ENCODE assay signal across 25 cellular contexts in the genomic region with DNA sequence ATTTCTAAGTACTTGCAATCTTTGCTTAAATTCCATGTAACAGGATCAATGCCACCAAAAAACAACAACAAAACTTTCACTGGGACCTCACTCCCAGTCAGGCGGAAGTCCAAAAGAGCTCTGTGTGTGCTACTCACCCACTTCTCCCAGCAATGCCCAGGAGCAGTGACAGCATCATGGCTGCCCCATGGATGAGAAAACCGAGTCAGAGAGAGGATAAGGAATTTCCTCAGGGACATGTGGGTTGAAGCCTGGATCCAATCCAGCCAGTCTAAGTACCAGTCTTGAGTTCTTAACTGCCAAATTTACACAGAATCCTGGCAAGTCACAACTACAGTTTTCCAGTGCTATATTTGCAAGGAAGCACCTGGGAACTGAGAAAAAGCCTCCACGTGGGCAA.
DNase-seq lines count a peak whose midpoint lies in the region; ATAC-seq and TF ChIP-seq lines count a peak whose summit lies in the region.
"Had no signal": no experiment of that assay in that cellular context is flagged by ENCODE, and none has a peak within 500 bp of the region (broad histone marks: within the 10 kb centered on the region; RNA-seq: fewer than 3 reads in every experiment).

No MANE protein-coding gene starts in this region.

- no peak for ATAC-seq in SK-N-SH treated with all-trans-retinoic acid at 6 μM for 48 hours
- no peak for ATAC-seq in GM21786 (IDR thresholded peaks at IDR 0.05; ENCODE audit: unreplicated experiment)
- ATAC-seq: activated CD4-positive, CD25-positive, alpha-beta regulatory T cell treated with anti-CD3 and anti-CD28 coated beads, Interleukin-2, amount 50 U/mL, for 24 hours; foreskin keratinocyte; heart right ventricle; left cardiac atrium; sciatic nerve had no signal

- DNase-seq in M059J (ENCODE audit: low read depth) (peak; percentile 29), cardiac fibroblast (ENCODE audit: low read depth in 2 of 2) (peak; percentile 15 to 59), kidney tubule cell (ENCODE audit: low spot score) (peak; percentile 44), superior temporal gyrus (ENCODE audit: extremely low spot score) (peak; percentile 15), middle frontal gyrus (ENCODE audit: extremely low spot score, low spot score) (no peak)
- DNase-seq: activated CD4-positive, alpha-beta memory T cell treated with anti-CD3 and anti-CD28 coated beads for 36 hours; activated CD8-positive, alpha-beta memory T cell treated with anti-CD3 and anti-CD28 coated beads, Interleukin-2, amount 50 U/mL, for 48 hours; activated naive CD8-positive, alpha-beta T cell treated with anti-CD3 and anti-CD28 coated beads for 36 hours; CD4-positive, alpha-beta T cell; foreskin keratinocyte; HCEC 1CT; heart right ventricle; left cardiac atrium; NCI-H1105 treated with DMSO at 0.1 percent for 48 hours; NCI-H2029; SIG-M5; stimulated activated naive CD4-positive, alpha-beta T cell; uterus had no signal

- no peak overlapping the region for H3K4me3 ChIP-seq in cardiac fibroblast (replicated peaks in 1 of 2; ENCODE audit: low read depth in 2 of 2, low read length in 2 of 2)
- H3K4me3 ChIP-seq: heart right ventricle, neural progenitor cell, Peyer's patch, thoracic aorta, uterus had no signal

- TF ChIP-seq CTCF in cardiac fibroblast (IDR thresholded peaks at IDR 0.05; ENCODE audit: low read depth, low read length), result no peak

TF ChIP-seq in SK-N-SH treated with all-trans-retinoic acid at 6 μM for 48 hours, 23 proteins besides CTCF, POLR2A, EP300 and RAD21:
- no peak for TF ChIP-seq OSR1 (CRISPR knock-in tag; IDR thresholded peaks at IDR 0.05)
- no peak for TF ChIP-seq ESRRG (CRISPR knock-in tag; IDR thresholded peaks at IDR 0.05)
- TF ChIP-seq, protein P1, sequence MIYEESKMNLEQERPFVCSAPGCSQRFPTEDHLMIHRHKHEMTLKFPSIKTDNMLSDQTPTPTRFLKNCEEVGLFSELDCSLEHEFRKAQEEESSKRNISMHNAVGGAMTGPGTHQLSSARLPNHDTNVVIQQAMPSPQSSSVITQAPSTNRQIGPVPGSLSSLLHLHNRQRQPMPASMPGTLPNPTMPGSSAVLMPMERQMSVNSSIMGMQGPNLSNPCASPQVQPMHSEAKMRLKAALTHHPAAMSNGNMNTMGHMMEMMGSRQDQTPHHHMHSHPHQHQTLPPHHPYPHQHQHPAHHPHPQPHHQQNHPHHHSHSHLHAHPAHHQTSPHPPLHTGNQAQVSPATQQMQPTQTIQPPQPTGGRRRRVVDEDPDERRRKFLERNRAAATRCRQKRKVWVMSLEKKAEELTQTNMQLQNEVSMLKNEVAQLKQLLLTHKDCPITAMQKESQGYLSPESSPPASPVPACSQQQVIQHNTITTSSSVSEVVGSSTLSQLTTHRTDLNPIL (CRISPR knock-in tag; IDR thresholded peaks at IDR 0.05; ENCODE audit: low read depth), result no peak
- no peak for TF ChIP-seq TOX (CRISPR knock-in tag; IDR thresholded peaks at IDR 0.05; ENCODE audit: borderline replicate concordance)
- TF ChIP-seq GLIS3 (CRISPR knock-in tag; IDR thresholded peaks at IDR 0.05), result no peak
- no peak for TF ChIP-seq ZC3H10 (CRISPR knock-in tag; IDR thresholded peaks at IDR 0.05)
- TF ChIP-seq RARB (CRISPR knock-in tag; IDR thresholded peaks at IDR 0.05), result no peak
- TF ChIP-seq, protein P2, sequence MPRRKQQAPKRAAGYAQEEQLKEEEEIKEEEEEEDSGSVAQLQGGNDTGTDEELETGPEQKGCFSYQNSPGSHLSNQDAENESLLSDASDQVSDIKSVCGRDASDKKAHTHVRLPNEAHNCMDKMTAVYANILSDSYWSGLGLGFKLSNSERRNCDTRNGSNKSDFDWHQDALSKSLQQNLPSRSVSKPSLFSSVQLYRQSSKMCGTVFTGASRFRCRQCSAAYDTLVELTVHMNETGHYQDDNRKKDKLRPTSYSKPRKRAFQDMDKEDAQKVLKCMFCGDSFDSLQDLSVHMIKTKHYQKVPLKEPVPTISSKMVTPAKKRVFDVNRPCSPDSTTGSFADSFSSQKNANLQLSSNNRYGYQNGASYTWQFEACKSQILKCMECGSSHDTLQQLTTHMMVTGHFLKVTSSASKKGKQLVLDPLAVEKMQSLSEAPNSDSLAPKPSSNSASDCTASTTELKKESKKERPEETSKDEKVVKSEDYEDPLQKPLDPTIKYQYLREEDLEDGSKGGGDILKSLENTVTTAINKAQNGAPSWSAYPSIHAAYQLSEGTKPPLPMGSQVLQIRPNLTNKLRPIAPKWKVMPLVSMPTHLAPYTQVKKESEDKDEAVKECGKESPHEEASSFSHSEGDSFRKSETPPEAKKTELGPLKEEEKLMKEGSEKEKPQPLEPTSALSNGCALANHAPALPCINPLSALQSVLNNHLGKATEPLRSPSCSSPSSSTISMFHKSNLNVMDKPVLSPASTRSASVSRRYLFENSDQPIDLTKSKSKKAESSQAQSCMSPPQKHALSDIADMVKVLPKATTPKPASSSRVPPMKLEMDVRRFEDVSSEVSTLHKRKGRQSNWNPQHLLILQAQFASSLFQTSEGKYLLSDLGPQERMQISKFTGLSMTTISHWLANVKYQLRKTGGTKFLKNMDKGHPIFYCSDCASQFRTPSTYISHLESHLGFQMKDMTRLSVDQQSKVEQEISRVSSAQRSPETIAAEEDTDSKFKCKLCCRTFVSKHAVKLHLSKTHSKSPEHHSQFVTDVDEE (CRISPR knock-in tag; IDR thresholded peaks at IDR 0.05), result no peak
- TF ChIP-seq, protein P3, sequence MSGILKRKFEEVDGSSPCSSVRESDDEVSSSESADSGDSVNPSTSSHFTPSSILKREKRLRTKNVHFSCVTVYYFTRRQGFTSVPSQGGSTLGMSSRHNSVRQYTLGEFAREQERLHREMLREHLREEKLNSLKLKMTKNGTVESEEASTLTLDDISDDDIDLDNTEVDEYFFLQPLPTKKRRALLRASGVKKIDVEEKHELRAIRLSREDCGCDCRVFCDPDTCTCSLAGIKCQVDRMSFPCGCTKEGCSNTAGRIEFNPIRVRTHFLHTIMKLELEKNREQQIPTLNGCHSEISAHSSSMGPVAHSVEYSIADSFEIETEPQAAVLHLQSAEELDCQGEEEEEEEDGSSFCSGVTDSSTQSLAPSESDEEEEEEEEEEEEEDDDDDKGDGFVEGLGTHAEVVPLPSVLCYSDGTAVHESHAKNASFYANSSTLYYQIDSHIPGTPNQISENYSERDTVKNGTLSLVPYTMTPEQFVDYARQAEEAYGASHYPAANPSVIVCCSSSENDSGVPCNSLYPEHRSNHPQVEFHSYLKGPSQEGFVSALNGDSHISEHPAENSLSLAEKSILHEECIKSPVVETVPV (CRISPR knock-in tag; IDR thresholded peaks at IDR 0.05), result no peak
- TF ChIP-seq PPARA (CRISPR knock-in tag; IDR thresholded peaks at IDR 0.05; ENCODE audit: borderline replicate concordance), result no peak
- TF ChIP-seq TCF4 (CRISPR knock-in tag; IDR thresholded peaks at IDR 0.05; ENCODE audit: borderline replicate concordance), result no peak
- no peak for TF ChIP-seq POU6F1 (CRISPR knock-in tag; IDR thresholded peaks at IDR 0.05; ENCODE audit: borderline replicate concordance, low read depth)
- no peak for TF ChIP-seq ZNF70 (CRISPR knock-in tag; IDR thresholded peaks at IDR 0.05)
- TF ChIP-seq SNAI2 (CRISPR knock-in tag; IDR thresholded peaks at IDR 0.05), result no peak
